8 cellular contexts compared by ENCODE assay signal in genomic region chr6:6003334-6004146, GRCh38. TPM values are rescaled to one million over a fixed set of nuclear protein-coding genes. Genes with fewer than 3 reads are reported as not detected.
DNase-seq lines count a peak whose midpoint lies in the region; ATAC-seq, FAIRE-seq and TF ChIP-seq lines count a peak whose summit lies in the region.

No MANE protein-coding gene starts in this region.

- no peaks in the 10 kb centered on the region for H3K36me3 Mint-ChIP-seq in osteocyte (ENCODE audit: unreplicated experiment)

- H3K27ac Mint-ChIP-seq in osteocyte (ENCODE audit: unreplicated experiment) = no peak overlapping the region

- ATAC-seq in HG03025 (IDR thresholded peaks at IDR 0.05; ENCODE audit: low FRiP score, unreplicated experiment) (no peak), HG03039 (IDR thresholded peaks at IDR 0.05; ENCODE audit: unreplicated experiment) (no peak)

- no peak for FAIRE-seq in frontal cortex (lab: Jason Lieb, UNC)

- peak overlapping the region; percentile 63 for H3K4me3 Mint-ChIP-seq in osteocyte (ENCODE audit: unreplicated experiment)

- peaks cover 3% of the 10 kb centered on the region for H3K9me3 ChIP-seq in WERI-Rb-1 (ENCODE audit: severe bottlenecking)

- H3K27me3 ChIP-seq in WERI-Rb-1 (ENCODE audit: insufficient read depth, low read depth, severe bottlenecking) = no peaks in the 10 kb centered on the region

- H3K36me3 ChIP-seq in WERI-Rb-1 = peaks cover 37% of the 10 kb centered on the region

- peak overlapping the region; percentile 86 for H3K27ac ChIP-seq in WERI-Rb-1

- H3K9me3 Mint-ChIP-seq in osteocyte (ENCODE audit: unreplicated experiment) = no peaks in the 10 kb centered on the region

- H3K4me1 Mint-ChIP-seq in osteocyte (ENCODE audit: unreplicated experiment) = peaks cover 55% of the 10 kb centered on the region

- peak overlapping the region; percentile 87 for H3K4me3 ChIP-seq in WERI-Rb-1 (ENCODE audit: low read depth, low read length)

- DNase-seq in NCI-H82 (lab: John Stamatoyannopoulos, UW) (peak; percentile 79), NCI-H82 treated with DMSO at 0.1 percent for 48 hours (lab: John Stamatoyannopoulos, UW; ENCODE audit: unreplicated experiment) (no peak), WERI-Rb-1 (peak; percentile 87), frontal cortex (ENCODE audit: low spot score in 2 of 2) (peak; percentile 35 to 38), osteocyte (ENCODE audit: extremely low spot score, unreplicated experiment) (no peak), activated gamma-delta T cell (lab: John Stamatoyannopoulos, UW) (no peak)

- no peak for TF ChIP-seq CTCF in WERI-Rb-1 (IDR thresholded peaks at IDR 0.05; ENCODE audit: low read depth, low read length)
- no peak for TF ChIP-seq CTCF in osteocyte (IDR thresholded peaks at IDR 0.05)

- H3K27me3 Mint-ChIP-seq in osteocyte (ENCODE audit: unreplicated experiment) = peaks cover 92% of the 10 kb centered on the region

RNA-seq across cellular contexts. Expression of gene NRN1, which starts 3.2 kb away (rescaled TPM):
- total RNA-seq in frontal cortex = 9.8 TPM
- total RNA-seq in osteocyte = 0.21 TPM in 1 of 2 replicates, not detected in the other

Comparison
In these comparisons a context has a peak if more than half of its experiments do, and no peak if none do; other contexts are left out.
1. DNase-seq: peak in NCI-H82 (single experiment), WERI-Rb-1 (single experiment) and frontal cortex (2 of 2); none in NCI-H82 treated with DMSO at 0.1 percent for 48 hours (single experiment), osteocyte (single experiment) and activated gamma-delta T cell (single experiment).